12 cellular contexts compared by ENCODE assay signal in the genomic region with DNA sequence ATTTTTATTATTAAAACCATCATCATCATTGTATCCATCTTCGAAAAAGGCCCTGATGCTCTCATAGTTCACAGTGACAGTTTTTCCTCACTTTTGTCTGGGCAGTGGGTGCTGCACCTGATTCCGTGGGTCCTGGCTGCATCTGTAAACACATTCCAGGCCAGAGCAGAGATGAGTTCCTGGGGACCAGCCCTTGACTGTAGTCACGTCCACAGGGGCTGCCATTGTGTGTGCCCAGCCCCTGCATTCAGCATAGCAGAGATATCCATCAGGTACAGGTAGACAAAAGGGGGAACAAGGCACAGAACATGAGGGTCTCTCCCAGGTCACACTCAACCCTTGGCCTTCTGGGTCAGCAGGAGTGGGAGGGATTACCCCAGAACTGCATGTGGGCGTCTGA.
DNase-seq lines count a peak whose midpoint lies in the region; ATAC-seq and TF ChIP-seq lines count a peak whose summit lies in the region.
"Had no signal": no experiment of that assay in that cellular context is flagged by ENCODE, and none has a peak within 500 bp of the region (broad histone marks: within the 10 kb centered on the region; RNA-seq: fewer than 3 reads in every experiment).

No MANE protein-coding gene starts in this region.

- no peak for TF ChIP-seq CTCF in left ventricle myocardium inferior (IDR thresholded peaks at IDR 0.05; ENCODE audit: borderline replicate concordance)

- H3K27ac Mint-ChIP-seq in effector memory CD8-positive, alpha-beta T cell, result peak overlapping the region; percentile 18 to 89

- peaks cover 15% of the 10 kb centered on the region for H3K36me3 Mint-ChIP-seq in effector memory CD8-positive, alpha-beta T cell (ENCODE audit: insufficient read depth)

- H3K4me3 Mint-ChIP-seq in effector memory CD8-positive, alpha-beta T cell, result no peak overlapping the region
- H3K4me3 Mint-ChIP-seq: H9 had no signal

- intact Hi-C loops in left ventricle myocardium inferior (cut with micrococcal nuclease), result no loop called here
- intact Hi-C loops in cardiac septum (cut with DNase I), result loop anchor here (5.0 to 10.0 kb wide), 3 partner anchors 87 to 610 kb away; a partner anchor contains a TSS

- no peaks in the 10 kb centered on the region for H3K9me3 ChIP-seq in left ventricle myocardium inferior (replicated peaks)
- no peaks in the 10 kb centered on the region for H3K9me3 ChIP-seq in SJSA1 (replicated peaks)

- H3K4me1 ChIP-seq in left ventricle myocardium inferior, result peaks cover 65% of the 10 kb centered on the region
- H3K4me1 ChIP-seq in SJSA1 (replicated peaks), result peaks cover 13% of the 10 kb centered on the region

- H3K27ac ChIP-seq in left ventricle myocardium inferior (replicated peaks) (peak overlapping the region; percentile 75), SJSA1 (peak overlapping the region; percentile 10)

- H3K4me1 Mint-ChIP-seq in effector memory CD8-positive, alpha-beta T cell (ENCODE audit: low read depth in 2 of 2), result peaks cover 27 to 52% of the 10 kb centered on the region in 2 donors

- DNase-seq in left ventricle myocardium inferior (no peak), cardiac septum (ENCODE audit: low spot score) (no peak), SJSA1 (ENCODE audit: low read depth in 1 of 2, low spot score in 2 of 2) (no peak), SW 1271 (lab: John Stamatoyannopoulos, UW) (no peak), DMS79 (lab: John Stamatoyannopoulos, UW) (no peak)
- no peak for DNase-seq in effector memory CD8-positive, alpha-beta T cell
- DNase-seq in stimulated activated CD4-positive, alpha-beta T cell treated with anti-CD3 and anti-CD28 coated beads, Interleukin-4, amount 100 ng/mL, for 4 hours, result no peak
- DNase-seq: H9, NCI-H1930, NCI-H2171 treated with DMSO at 0.1 percent for 48 hours, NCI-H774 had no signal

- no peaks in the 10 kb centered on the region for H3K27me3 ChIP-seq in left ventricle myocardium inferior (ENCODE audit: low read depth)
- no peaks in the 10 kb centered on the region for H3K27me3 ChIP-seq in SJSA1 (replicated peaks)

- ATAC-seq in effector memory CD8-positive, alpha-beta T cell (replicated peaks), result no peak
- no peak for ATAC-seq in GM19023 (IDR thresholded peaks at IDR 0.05; ENCODE audit: unreplicated experiment)

- H3K27me3 Mint-ChIP-seq in effector memory CD8-positive, alpha-beta T cell, result no peaks in the 10 kb centered on the region

- H3K36me3 ChIP-seq in left ventricle myocardium inferior (peaks cover 29% of the 10 kb centered on the region), SJSA1 (0 out of 2 replicates have a peak, but pooled peaks cover 4% of the 10 kb centered on the region)

- H3K4me3 ChIP-seq in left ventricle myocardium inferior (no peak overlapping the region), SJSA1 (no peak overlapping the region)

- no peaks in the 10 kb centered on the region for H3K9me3 Mint-ChIP-seq in effector memory CD8-positive, alpha-beta T cell
- H3K9me3 Mint-ChIP-seq: H9 had no signal
